In the genomic region with DNA sequence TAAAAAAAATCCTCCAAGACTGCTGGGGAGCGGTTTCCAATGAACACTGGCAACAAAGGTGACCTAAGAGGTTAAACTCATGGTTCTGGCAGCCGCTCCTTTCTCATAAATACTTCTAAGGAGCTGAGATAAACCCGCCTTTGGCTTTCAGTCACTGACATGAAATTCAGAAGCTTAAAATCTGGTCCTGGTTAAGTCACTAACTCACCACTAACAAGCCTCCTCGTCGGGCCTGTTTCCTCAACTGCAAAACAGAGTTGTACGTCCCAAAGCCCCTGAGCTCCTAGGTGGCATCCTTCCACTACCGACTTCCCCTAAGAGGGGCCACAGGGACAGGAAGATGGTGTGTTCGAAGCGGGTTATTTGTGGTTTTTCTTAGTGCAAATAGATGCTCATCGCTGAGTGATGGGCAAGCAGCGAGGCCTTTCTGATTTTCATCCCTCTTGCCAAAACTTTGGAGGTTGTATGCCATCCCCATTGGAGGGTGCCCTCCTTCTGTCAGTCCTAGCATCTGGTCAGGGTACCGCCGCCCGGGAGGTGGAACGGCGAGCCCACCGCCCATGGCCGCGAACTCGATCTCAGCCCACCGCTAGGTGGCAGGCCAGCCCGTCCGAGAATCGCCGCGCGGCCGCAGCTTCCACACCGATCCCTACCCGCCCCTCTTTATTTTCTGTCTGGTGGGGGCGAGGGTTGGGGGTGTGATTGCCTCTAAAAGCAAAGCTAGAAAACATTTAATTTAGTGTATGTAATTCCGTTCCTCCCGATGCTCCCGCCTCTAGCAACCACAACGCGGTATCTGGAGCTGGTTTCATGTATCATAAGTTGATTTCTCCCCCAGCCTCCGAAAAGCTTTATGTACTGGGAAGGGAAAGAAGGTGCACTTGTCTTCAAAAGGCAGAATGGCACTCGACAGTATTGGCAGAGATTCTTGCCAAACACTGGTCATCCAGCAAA, we compare ENCODE assay signal across 1 cellular context.
TF ChIP-seq lines count a peak whose summit lies in the region.

No MANE protein-coding gene starts in this region.

TF ChIP-seq in HEK293, 187 proteins besides CTCF, POLR2A, EP300 and RAD21 (continued from another document):
- TF ChIP-seq, protein P1, sequence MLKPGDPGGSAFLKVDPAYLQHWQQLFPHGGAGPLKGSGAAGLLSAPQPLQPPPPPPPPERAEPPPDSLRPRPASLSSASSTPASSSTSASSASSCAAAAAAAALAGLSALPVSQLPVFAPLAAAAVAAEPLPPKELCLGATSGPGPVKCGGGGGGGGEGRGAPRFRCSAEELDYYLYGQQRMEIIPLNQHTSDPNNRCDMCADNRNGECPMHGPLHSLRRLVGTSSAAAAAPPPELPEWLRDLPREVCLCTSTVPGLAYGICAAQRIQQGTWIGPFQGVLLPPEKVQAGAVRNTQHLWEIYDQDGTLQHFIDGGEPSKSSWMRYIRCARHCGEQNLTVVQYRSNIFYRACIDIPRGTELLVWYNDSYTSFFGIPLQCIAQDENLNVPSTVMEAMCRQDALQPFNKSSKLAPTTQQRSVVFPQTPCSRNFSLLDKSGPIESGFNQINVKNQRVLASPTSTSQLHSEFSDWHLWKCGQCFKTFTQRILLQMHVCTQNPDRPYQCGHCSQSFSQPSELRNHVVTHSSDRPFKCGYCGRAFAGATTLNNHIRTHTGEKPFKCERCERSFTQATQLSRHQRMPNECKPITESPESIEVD (tag by site-specific recombination; IDR thresholded peaks at IDR 0.05): no peak
- TF ChIP-seq ZNF146 (tag by site-specific recombination; IDR thresholded peaks at IDR 0.05) (no peak), ZBTB20 (tag by site-specific recombination; IDR thresholded peaks at IDR 0.05) (peak; percentile 63), ZEB2 (tag by site-specific recombination; IDR thresholded peaks at IDR 0.05) (peak; percentile 61), ZNF555 (tag by site-specific recombination; conservative IDR thresholded peaks at IDR 0.05) (no peak), ZNF843 (tag by site-specific recombination; IDR thresholded peaks at IDR 0.05) (no peak), ZNF37A (tag by site-specific recombination; IDR thresholded peaks at IDR 0.05) (no peak), ZNF133 (tag by site-specific recombination; IDR thresholded peaks at IDR 0.05) (no peak), ZNF549 (tag by site-specific recombination; IDR thresholded peaks at IDR 0.05) (no peak), ZSCAN23 (tag by site-specific recombination; IDR thresholded peaks at IDR 0.05) (no peak), ZBTB48 (tag by site-specific recombination; IDR thresholded peaks at IDR 0.05) (peak; percentile 30; the same call in 1 of the 2 replicates), GLIS1 (tag by site-specific recombination; IDR thresholded peaks at IDR 0.05) (no peak; the same call in 1 of the 2 replicates), ZNF341 (tag by site-specific recombination; IDR thresholded peaks at IDR 0.05; ENCODE audit: low read depth) (peak; percentile 63), ZBTB11 (tag by site-specific recombination; conservative IDR thresholded peaks at IDR 0.05; ENCODE audit: low read depth) (0 out of 2 replicates have a peak, but pooled peaks have one; percentile 47), ZNF2 (tag by site-specific recombination; IDR thresholded peaks at IDR 0.05) (no peak), ZNF596 (tag by site-specific recombination; IDR thresholded peaks at IDR 0.05) (no peak), ZNF654 (tag by site-specific recombination; IDR thresholded peaks at IDR 0.05; ENCODE audit: low read depth) (peak; percentile 56), PATZ1 (tag by site-specific recombination; IDR thresholded peaks at IDR 0.05) (peak; percentile 79), KLF9 (tag by site-specific recombination; IDR thresholded peaks at IDR 0.05; ENCODE audit: low read depth) (0 out of 2 replicates have a peak, but pooled peaks have one; percentile 14), YY1 (tag by site-specific recombination; IDR thresholded peaks at IDR 0.05) (peak; percentile 51; the same call in 1 of the 2 replicates), ZSCAN30 (tag by site-specific recombination; IDR thresholded peaks at IDR 0.05) (peak; percentile 65)
- TF ChIP-seq, protein P2, sequence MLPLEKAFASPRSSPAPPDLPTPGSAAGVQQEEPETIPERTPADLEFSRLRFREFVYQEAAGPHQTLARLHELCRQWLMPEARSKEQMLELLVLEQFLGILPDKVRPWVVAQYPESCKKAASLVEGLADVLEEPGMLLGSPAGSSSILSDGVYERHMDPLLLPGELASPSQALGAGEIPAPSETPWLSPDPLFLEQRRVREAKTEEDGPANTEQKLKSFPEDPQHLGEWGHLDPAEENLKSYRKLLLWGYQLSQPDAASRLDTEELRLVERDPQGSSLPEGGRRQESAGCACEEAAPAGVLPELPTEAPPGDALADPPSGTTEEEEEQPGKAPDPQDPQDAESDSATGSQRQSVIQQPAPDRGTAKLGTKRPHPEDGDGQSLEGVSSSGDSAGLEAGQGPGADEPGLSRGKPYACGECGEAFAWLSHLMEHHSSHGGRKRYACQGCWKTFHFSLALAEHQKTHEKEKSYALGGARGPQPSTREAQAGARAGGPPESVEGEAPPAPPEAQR (tag by site-specific recombination; IDR thresholded peaks at IDR 0.05): no peak
TF ChIP-seq in HEK293: peak in this region for 14.
